Comparison of ENCODE assay signal across 1 cellular context in genomic region chr6:79949235-79949634, GRCh38.
TF ChIP-seq lines count a peak whose summit lies in the region.

No MANE protein-coding gene starts in this region.

TF ChIP-seq in HEK293, 187 proteins besides CTCF, POLR2A, EP300 and RAD21 (continued from another document):
- TF ChIP-seq TSHZ1 (tag by site-specific recombination; IDR thresholded peaks at IDR 0.05; ENCODE audit: borderline replicate concordance) (no peak), ZNF610 (tag by site-specific recombination; IDR thresholded peaks at IDR 0.05; ENCODE audit: borderline replicate concordance) (no peak), HOXC10 (CRISPR knock-in tag; IDR thresholded peaks at IDR 0.05) (no peak), ZFP69B (tag by site-specific recombination; IDR thresholded peaks at IDR 0.05) (no peak), ZSCAN4 (tag by site-specific recombination; IDR thresholded peaks at IDR 0.05) (no peak), ATF2 (tag by site-specific recombination; IDR thresholded peaks at IDR 0.05; ENCODE audit: low read depth) (no peak), MEIS1 (CRISPR knock-in tag; IDR thresholded peaks at IDR 0.05; ENCODE audit: borderline replicate concordance) (no peak), ZNF76 (tag by site-specific recombination; IDR thresholded peaks at IDR 0.05; ENCODE audit: borderline replicate concordance, low read depth) (no peak), ZNF184 (tag by site-specific recombination; IDR thresholded peaks at IDR 0.05) (no peak), ZNF112 (tag by site-specific recombination; IDR thresholded peaks at IDR 0.05) (no peak), KLF8 (tag by site-specific recombination; IDR thresholded peaks at IDR 0.05) (no peak), ZNF280D (tag by site-specific recombination; IDR thresholded peaks at IDR 0.05) (no peak), ZNF239 (tag by site-specific recombination; IDR thresholded peaks at IDR 0.05) (no peak), KLF17 (tag by site-specific recombination; IDR thresholded peaks at IDR 0.05) (no peak), ZNF513 (tag by site-specific recombination; IDR thresholded peaks at IDR 0.05) (no peak), ZNF585B (tag by site-specific recombination; IDR thresholded peaks at IDR 0.05) (no peak), PRDM4 (tag by site-specific recombination; IDR thresholded peaks at IDR 0.05) (no peak), ZNF837 (tag by site-specific recombination; IDR thresholded peaks at IDR 0.05) (no peak), ZNF148 (tag by site-specific recombination; IDR thresholded peaks at IDR 0.05; ENCODE audit: borderline replicate concordance) (no peak), GLIS2 (tag by site-specific recombination; IDR thresholded peaks at IDR 0.05) (no peak), ZNF266 (tag by site-specific recombination; IDR thresholded peaks at IDR 0.05; ENCODE audit: low read depth) (no peak), ZNF362 (tag by site-specific recombination; IDR thresholded peaks at IDR 0.05) (no peak), ZNF324 (tag by site-specific recombination; IDR thresholded peaks at IDR 0.05) (no peak)
